In the genomic region with DNA sequence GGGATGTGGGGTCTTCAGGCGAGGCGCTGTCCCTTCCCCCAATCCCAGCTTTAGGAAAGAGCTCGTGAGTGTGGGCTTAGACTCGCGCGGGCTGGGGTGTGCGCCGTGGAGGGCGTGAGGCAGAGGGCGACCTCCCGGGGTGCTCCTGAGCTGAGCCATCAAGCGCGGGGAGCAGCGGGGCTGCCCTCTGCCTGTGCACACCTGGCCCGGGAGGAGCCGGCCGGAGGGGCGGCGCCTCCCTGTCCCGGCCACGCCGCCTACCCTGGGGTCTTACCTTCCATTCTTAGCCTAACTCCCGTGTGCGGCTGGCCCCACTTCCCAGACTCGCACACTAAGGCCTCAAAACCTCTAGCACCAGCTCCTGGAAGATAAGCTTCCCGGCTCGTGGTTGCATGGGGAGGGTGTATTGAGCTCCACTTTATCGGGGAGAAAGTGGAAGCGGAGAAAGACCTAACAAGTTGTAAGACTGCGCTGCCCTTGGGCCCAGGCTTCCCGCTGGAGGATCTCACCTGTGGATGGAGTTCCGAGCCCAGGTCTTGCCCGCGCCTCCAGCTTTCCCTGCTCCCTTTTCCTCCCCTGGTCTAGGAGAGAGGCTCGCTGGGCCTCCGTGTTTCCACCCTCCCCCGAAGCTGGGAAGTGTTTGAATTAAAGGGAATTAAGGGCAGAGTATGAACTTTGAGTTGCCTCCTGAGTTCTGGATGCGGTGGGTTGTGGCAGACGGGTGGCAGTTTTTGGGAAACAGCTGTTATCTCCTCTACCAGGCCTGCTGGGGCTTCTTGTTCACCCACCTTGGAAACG, we compare ENCODE assay signal across 7 cellular contexts. TPM values are rescaled to one million over a fixed set of nuclear protein-coding genes. Genes with fewer than 3 reads are reported as not detected.
DNase-seq lines count a peak whose midpoint lies in the region; ATAC-seq and TF ChIP-seq lines count a peak whose summit lies in the region.

No MANE protein-coding gene starts in this region.

- TF ChIP-seq CTCF in GM13976 (IDR thresholded peaks at IDR 0.05; ENCODE audit: borderline replicate concordance, control extremely low read depth, extremely low read depth, insufficient read depth, missing control alignments) (no peak), OCI-LY1 (IDR thresholded peaks at IDR 0.05; ENCODE audit: low read length) (no peak), endothelial cell (IDR thresholded peaks at IDR 0.05; ENCODE audit: unreplicated experiment) (no peak)

- H3F3A ChIP-seq in OCI-LY1 (ENCODE audit: insufficient read depth, low read length) = 0 out of 2 replicates have a peak, but pooled peaks cover 5% of the 10 kb centered on the region

- H3K14ac ChIP-seq in neuronal stem cell (ENCODE audit: low read length) = no peak overlapping the region

- no peaks in the 10 kb centered on the region for H3K9me3 ChIP-seq in OCI-LY1 (ENCODE audit: low read length)
- no peaks in the 10 kb centered on the region for H3K9me3 ChIP-seq in neuronal stem cell (replicated peaks in 1 of 2; ENCODE audit: control insufficient read depth in 2 of 2, insufficient read depth in 1 of 2, low read depth in 1 of 2, low read length in 2 of 2)

- H2AK5ac ChIP-seq in neuronal stem cell (ENCODE audit: low read depth, low read length) = no peak overlapping the region

- H3K27me3 Mint-ChIP-seq in endothelial cell (ENCODE audit: unreplicated experiment) = peaks cover 10% of the 10 kb centered on the region

- WGBS in neuronal stem cell (ENCODE audit: extremely low coverage in 2 of 2, insufficient read length in 2 of 2, insufficient replicate concordance in 1 of 2), 2 donors = no CpG with 5 or more reads among the region's 40 CpGs

- peak overlapping the region; percentile 12 for H2BK15ac ChIP-seq in neuronal stem cell (ENCODE audit: low read length)

- no peak overlapping the region for H2BK12ac ChIP-seq in neuronal stem cell (ENCODE audit: low read length)

- H3K4me2 ChIP-seq in OCI-LY1 (ENCODE audit: low read length) (peak overlapping the region; percentile 97), neuronal stem cell (ENCODE audit: insufficient read depth, low read length, poor library complexity, severe bottlenecking) (peak overlapping the region; percentile 95)

- H4K8ac ChIP-seq in neuronal stem cell (ENCODE audit: low read depth, low read length) = no peak overlapping the region

- in situ Hi-C loops in GM13976 (cut with MboI; ENCODE audit: low sequenced_read_pairs, unreplicated experiment) = no loop called here

- peaks cover 6% of the 10 kb centered on the region for H3K36me3 Mint-ChIP-seq in endothelial cell (ENCODE audit: low read depth, unreplicated experiment)

- H3K27ac ChIP-seq in OCI-LY1 (ENCODE audit: low read depth, low read length, poor library complexity, severe bottlenecking) (no peak overlapping the region), neuronal stem cell (replicated peaks; ENCODE audit: low read length) (peak overlapping the region; percentile 65)

- H3K4me1 Mint-ChIP-seq in endothelial cell (ENCODE audit: unreplicated experiment) = peaks cover 26% of the 10 kb centered on the region

- H3K9ac ChIP-seq in OCI-LY1 (ENCODE audit: low read length) (peak overlapping the region; percentile 84), neuronal stem cell (ENCODE audit: low read depth, low read length, poor library complexity) (peak overlapping the region; percentile 94)

- peak overlapping the region; percentile 30 for H3K27ac Mint-ChIP-seq in endothelial cell (ENCODE audit: unreplicated experiment)

- no peaks in the 10 kb centered on the region for H3K79me2 ChIP-seq in OCI-LY1 (ENCODE audit: insufficient read depth, low read length)

- H3K18ac ChIP-seq in neuronal stem cell (ENCODE audit: low read length) = peak overlapping the region; percentile 90

- H3K27me3 ChIP-seq in OCI-LY1 (ENCODE audit: insufficient read depth, low read length) (no peaks in the 10 kb centered on the region), neuronal stem cell (ENCODE audit: control insufficient read depth in 3 of 3, insufficient read depth in 3 of 3, low read depth in 1 of 3, low read length in 3 of 3) (no peaks in the 10 kb centered on the region)

- peak overlapping the region; percentile 44 for H2BK5ac ChIP-seq in neuronal stem cell (ENCODE audit: low read length)

- H3K9me3 Mint-ChIP-seq in endothelial cell (ENCODE audit: unreplicated experiment) = no peaks in the 10 kb centered on the region

- no peak overlapping the region for H4K91ac ChIP-seq in neuronal stem cell (ENCODE audit: low read depth, low read length, poor library complexity)

- no peak for ATAC-seq in GM18519 (IDR thresholded peaks at IDR 0.05; ENCODE audit: low FRiP score, unreplicated experiment)
- no peak for ATAC-seq in HG02870 (IDR thresholded peaks at IDR 0.05; ENCODE audit: unreplicated experiment)

- H3K9me2 ChIP-seq in OCI-LY1 (ENCODE audit: low read depth, low read length) = no peaks in the 10 kb centered on the region

- H2AFZ ChIP-seq in OCI-LY1 (ENCODE audit: low read length) (no peak overlapping the region), neuronal stem cell (ENCODE audit: low read length) (peak overlapping the region; percentile 97)

- H2BK120ac ChIP-seq in neuronal stem cell (ENCODE audit: low read depth, low read length) = no peak overlapping the region

- H3K4ac ChIP-seq in neuronal stem cell (ENCODE audit: low read length) = no peak overlapping the region

- H3K4me3 Mint-ChIP-seq in endothelial cell (ENCODE audit: unreplicated experiment) = peak overlapping the region; percentile 97

- H4K20me1 ChIP-seq in OCI-LY1 (ENCODE audit: insufficient read depth, low read length) = no peaks in the 10 kb centered on the region

- peaks cover 10% of the 10 kb centered on the region for H3K79me1 ChIP-seq in neuronal stem cell (ENCODE audit: low read depth, low read length)

- H3K36me3 ChIP-seq in OCI-LY1 (ENCODE audit: insufficient read depth, low read length) (no peaks in the 10 kb centered on the region), neuronal stem cell (replicated peaks in 1 of 2; ENCODE audit: control insufficient read depth in 2 of 2, insufficient read depth in 2 of 2, low read length in 2 of 2) (no peaks in the 10 kb centered on the region)

- H3K4me3 ChIP-seq in OCI-LY1 (ENCODE audit: low read depth, low read length, poor library complexity, severe bottlenecking) (peak overlapping the region; percentile 93), neuronal stem cell (ENCODE audit: low read length in 2 of 2) (peak overlapping the region; percentile 93 to 98)

- DNase-seq in GM13976 (ENCODE audit: low spot score) (peak; percentile 55), endothelial cell (ENCODE audit: low spot score) (no peak), neuronal stem cell (ENCODE audit: low spot score) (no peak), hypothalamus (lab: John Stamatoyannopoulos, UW) (no peak)

- H3K4me1 ChIP-seq in OCI-LY1 (ENCODE audit: insufficient read depth, low read length, severe bottlenecking) (peaks cover 35% of the 10 kb centered on the region), neuronal stem cell (ENCODE audit: control insufficient read depth in 2 of 2, insufficient read depth in 1 of 2, low read depth in 1 of 2, low read length in 2 of 2) (peaks cover 17 to 24% of the 10 kb centered on the region in 2 donors)

- H3K23ac ChIP-seq in neuronal stem cell (ENCODE audit: low read depth, low read length, poor library complexity) = no peak overlapping the region

RNA-seq across cellular contexts. Expression of gene DNMT3B, which starts 1.2 kb away (rescaled TPM):
- 77.9 TPM for total RNA-seq in endothelial cell (ENCODE audit: unreplicated experiment)
- 47.1 TPM for polyA plus RNA-seq in neuronal stem cell (2013, experiment 1 of 2)
- 47.3 TPM for polyA plus RNA-seq in neuronal stem cell (2013, experiment 2 of 2)

RNA-seq across cellular contexts. Expression of gene COMMD7, which starts 20.1 kb away (rescaled TPM):
- 73.7 TPM for total RNA-seq in endothelial cell (ENCODE audit: unreplicated experiment)
- polyA plus RNA-seq in neuronal stem cell (2013, experiment 1 of 2) = 37.3 TPM
- polyA plus RNA-seq in neuronal stem cell (2013, experiment 2 of 2) = 36.0 TPM

RNA-seq across cellular contexts. Expression of gene MAPRE1, which starts 56.4 kb away (rescaled TPM):
- total RNA-seq in endothelial cell (ENCODE audit: unreplicated experiment) = 131 TPM
- polyA plus RNA-seq in neuronal stem cell (2013, experiment 1 of 2) = 141 TPM
- 143 TPM for polyA plus RNA-seq in neuronal stem cell (2013, experiment 2 of 2)
